In genomic region chr16:31507617-31507928, GRCh38 we compare ENCODE assay signal across 1 cellular context.
TF ChIP-seq lines count a peak whose summit lies in the region.

No MANE protein-coding gene starts in this region.

TF ChIP-seq in SK-N-SH treated with all-trans-retinoic acid at 6 μM for 48 hours, 23 proteins besides CTCF, POLR2A, EP300 and RAD21 (continued from another document):
- TF ChIP-seq TSHZ2 (CRISPR knock-in tag; IDR thresholded peaks at IDR 0.05): no peak
- TF ChIP-seq SNAI2 (CRISPR knock-in tag; IDR thresholded peaks at IDR 0.05): no peak
- TF ChIP-seq PATZ1 (CRISPR knock-in tag; IDR thresholded peaks at IDR 0.05; ENCODE audit: borderline replicate concordance): no peak
- TF ChIP-seq PPARA (CRISPR knock-in tag; IDR thresholded peaks at IDR 0.05; ENCODE audit: borderline replicate concordance): no peak
- no peak for TF ChIP-seq OSR1 (CRISPR knock-in tag; IDR thresholded peaks at IDR 0.05)
- TF ChIP-seq ISL1 (CRISPR knock-in tag; IDR thresholded peaks at IDR 0.05): no peak
- no peak for TF ChIP-seq TOX (CRISPR knock-in tag; IDR thresholded peaks at IDR 0.05; ENCODE audit: borderline replicate concordance)
- TF ChIP-seq CREB5 (CRISPR knock-in tag; IDR thresholded peaks at IDR 0.05; ENCODE audit: low read depth): no peak
- no peak for TF ChIP-seq ZNF70 (CRISPR knock-in tag; IDR thresholded peaks at IDR 0.05)
- TF ChIP-seq CSDC2 (CRISPR knock-in tag; IDR thresholded peaks at IDR 0.05): no peak
- no peak for TF ChIP-seq RARB (CRISPR knock-in tag; IDR thresholded peaks at IDR 0.05)
